In the genomic region with DNA sequence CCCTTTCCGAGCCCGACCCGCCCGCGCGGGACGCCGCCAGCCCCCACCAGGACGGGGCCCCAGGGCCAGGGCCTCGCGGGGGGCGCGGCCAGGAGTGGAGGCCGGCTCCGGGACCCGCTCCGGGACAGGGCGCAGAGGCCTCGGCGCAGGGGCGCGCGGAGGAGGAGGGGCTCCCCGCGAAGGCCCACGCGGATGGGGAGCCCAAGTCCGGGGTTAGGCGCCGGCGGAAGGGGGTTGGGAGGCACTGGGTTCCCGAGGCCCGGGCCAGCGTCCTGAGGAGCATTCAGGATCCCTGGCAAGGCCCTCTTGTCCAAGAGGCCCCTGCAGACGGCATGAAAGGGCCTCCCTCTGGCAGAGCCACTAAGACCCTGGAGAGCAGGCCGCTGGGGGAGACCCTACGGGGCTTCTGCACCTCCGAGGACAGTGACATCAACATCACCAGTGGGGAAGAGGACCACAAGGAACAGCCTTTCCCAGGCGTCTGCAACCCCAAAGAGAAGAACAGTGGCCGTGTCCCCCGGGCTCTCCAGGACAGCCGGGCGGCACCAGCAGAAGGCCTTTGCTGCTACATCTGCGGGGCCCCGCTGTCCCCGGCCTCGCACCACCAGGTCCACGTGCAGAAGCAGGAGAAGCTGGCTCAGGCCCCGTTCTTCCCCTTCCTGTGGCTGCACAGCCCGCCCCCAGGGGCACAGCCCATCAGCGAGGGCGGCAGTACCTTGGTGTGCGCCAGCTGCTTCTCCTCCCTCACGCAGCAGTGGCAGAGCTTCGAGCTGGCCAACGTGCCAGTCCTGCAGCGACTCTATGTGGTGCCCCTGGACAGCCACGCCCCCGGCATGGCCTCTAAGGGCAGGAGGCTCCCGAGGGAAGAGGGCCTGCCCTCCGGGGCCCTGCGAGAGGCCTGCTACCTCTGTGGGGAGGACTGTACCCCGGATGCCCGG, we compare ENCODE assay signal across 10 cellular contexts. TPM values are rescaled to one million over a fixed set of nuclear protein-coding genes. Genes with fewer than 3 reads are reported as not detected.
A peak's percentile ranks its signal among the peaks of the same experiment; 100 is the strongest.
DNase-seq lines count a peak whose midpoint lies in the region; ATAC-seq and TF ChIP-seq lines count a peak whose summit lies in the region.
"Had no signal": no experiment of that assay in that cellular context is flagged by ENCODE, and none has a peak within 500 bp of the region (broad histone marks: within the 10 kb centered on the region; RNA-seq: fewer than 3 reads in every experiment).

No MANE protein-coding gene starts in this region.

- ATAC-seq in GM23338 (peak; percentile 7), HG02870 (IDR thresholded peaks at IDR 0.05; ENCODE audit: unreplicated experiment) (no peak)
- no peak for ATAC-seq in stimulated activated effector memory CD8-positive, alpha-beta T cell treated with anti-CD3 and anti-CD28 coated beads, Interleukin-12 subunit alpha, Interleukin-12 subunit beta, amount 100 ng/mL, for 72 hours
- ATAC-seq: sciatic nerve had no signal

- peak overlapping the region; percentile 54 for H3K4me3 ChIP-seq in GM23338
- H3K4me3 ChIP-seq in adrenal gland: peak overlapping the region in 1 of 4 donors; percentile 70
- H3K4me3 ChIP-seq in iPS-15b (ENCODE audit: low read depth, low read length): peak overlapping the region; percentile 37

- DNase-seq in GM23338 (ENCODE audit: low spot score): no peak
- DNase-seq in adrenal gland: no peak
- no peak for DNase-seq in stimulated activated effector memory CD8-positive, alpha-beta T cell treated with anti-CD3 and anti-CD28 coated beads, Interleukin-12 subunit alpha, Interleukin-12 subunit beta, amount 100 ng/mL, for 72 hours (ENCODE audit: low spot score in 2 of 2)
- DNase-seq in activated CD4-positive, alpha-beta T cell treated with anti-CD3 and anti-CD28 coated beads, Interleukin-2, amount 50 U/mL, for 4 hours: no peak
- DNase-seq in activated CD4-positive, alpha-beta T cell treated with anti-CD3 and anti-CD28 coated beads, Interleukin-2, amount 10 ng/mL, durations not matched to agents 7 days and 5 days: no peak
- DNase-seq in nucleus accumbens (lab: John Stamatoyannopoulos, UW): no peak
- DNase-seq: activated CD8-positive, alpha-beta T cell treated with anti-CD3 and anti-CD28 coated beads, Interleukin-2, amount 10 ng/mL, durations not matched to agents 7 days and 5 days had no signal

- POLR2A ChIA-PET in activated CD4-positive, alpha-beta T cell treated with anti-CD3 and anti-CD28 coated beads, Interleukin-2, amount 10 ng/mL, durations not matched to agents 7 days and 5 days (lab: Charles Lee): no interaction called here

- H3K27me3 ChIP-seq in GM23338 (ENCODE audit: insufficient read depth): peaks cover 11% of the 10 kb centered on the region
- H3K27me3 ChIP-seq in adrenal gland: no peaks in the 10 kb centered on the region
- H3K27me3 ChIP-seq in iPS-15b (ENCODE audit: control insufficient read depth, insufficient read depth, low read length): peaks cover 9% of the 10 kb centered on the region

- H3K9me2 ChIP-seq in GM23338 (ENCODE audit: insufficient read depth): no peaks in the 10 kb centered on the region

- TF ChIP-seq CTCF in GM23338 (conservative IDR thresholded peaks at IDR 0.05; ENCODE audit: low read depth in 2 of 2): no peak
- no peak for TF ChIP-seq CTCF in adrenal gland (IDR thresholded peaks at IDR 0.05)

- CTCF ChIA-PET in activated CD4-positive, alpha-beta T cell treated with anti-CD3 and anti-CD28 coated beads, Interleukin-2, amount 10 ng/mL, durations not matched to agents 7 days and 5 days (lab: Charles Lee): no interaction called here

- no peak overlapping the region for H3K27ac ChIP-seq in GM23338 (ENCODE audit: low read depth)
- H3K27ac ChIP-seq in adrenal gland: peak overlapping the region in 3 of 5 donors; percentile 41 to 89 (median 42)

- H3K4me1 ChIP-seq in GM23338 (ENCODE audit: insufficient read depth): peaks cover 56% of the 10 kb centered on the region
- H3K4me1 ChIP-seq in adrenal gland (replicated peaks in 1 of 2): peaks cover 52 to 68% of the 10 kb centered on the region in 2 donors
- peaks cover 9% of the 10 kb centered on the region for H3K4me1 ChIP-seq in iPS-15b (ENCODE audit: control insufficient read depth, insufficient read depth, low read length)

- no peaks in the 10 kb centered on the region for H3K9me3 ChIP-seq in adrenal gland (replicated peaks in 1 of 3)
- no peaks in the 10 kb centered on the region for H3K9me3 ChIP-seq in iPS-15b (ENCODE audit: control insufficient read depth, insufficient read depth, low read length)

- peaks cover 28% of the 10 kb centered on the region for H3K27me3 Mint-ChIP-seq in GM23338 (ENCODE audit: insufficient read depth, low read depth, poor library complexity)
- peaks cover 55% of the 10 kb centered on the region for H3K27me3 Mint-ChIP-seq in activated CD4-positive, alpha-beta T cell treated with anti-CD3 and anti-CD28 coated beads, Interleukin-2, amount 10 ng/mL, durations not matched to agents 7 days and 5 days

- peaks cover 27% of the 10 kb centered on the region for H4K20me1 ChIP-seq in GM23338 (replicated peaks; ENCODE audit: insufficient read depth)

- H3K36me3 ChIP-seq in GM23338 (ENCODE audit: insufficient read depth): no peaks in the 10 kb centered on the region
- H3K36me3 ChIP-seq in adrenal gland (replicated peaks in 1 of 2): no peaks in the 10 kb centered on the region
- no peaks in the 10 kb centered on the region for H3K36me3 ChIP-seq in iPS-15b (ENCODE audit: control insufficient read depth, insufficient read depth, low read length)

- peaks cover 25% of the 10 kb centered on the region for H3K36me3 Mint-ChIP-seq in GM23338 (ENCODE audit: low read depth)
- no peaks in the 10 kb centered on the region for H3K36me3 Mint-ChIP-seq in stimulated activated effector memory CD8-positive, alpha-beta T cell treated with anti-CD3 and anti-CD28 coated beads, Interleukin-12 subunit alpha, Interleukin-12 subunit beta, amount 100 ng/mL, for 72 hours
- no peaks in the 10 kb centered on the region for H3K36me3 Mint-ChIP-seq in activated CD4-positive, alpha-beta T cell treated with anti-CD3 and anti-CD28 coated beads, Interleukin-2, amount 10 ng/mL, durations not matched to agents 7 days and 5 days (ENCODE audit: low read depth)

- H2AFZ ChIP-seq in GM23338: no peak overlapping the region

- no peak overlapping the region for H3K27ac Mint-ChIP-seq in GM23338
- H3K27ac Mint-ChIP-seq in stimulated activated effector memory CD8-positive, alpha-beta T cell treated with anti-CD3 and anti-CD28 coated beads, Interleukin-12 subunit alpha, Interleukin-12 subunit beta, amount 100 ng/mL, for 72 hours: no peak overlapping the region
- no peak overlapping the region for H3K27ac Mint-ChIP-seq in activated CD4-positive, alpha-beta T cell treated with anti-CD3 and anti-CD28 coated beads, Interleukin-2, amount 10 ng/mL, durations not matched to agents 7 days and 5 days
- H3K27ac Mint-ChIP-seq: activated CD8-positive, alpha-beta T cell treated with anti-CD3 and anti-CD28 coated beads, Interleukin-2, amount 10 ng/mL, durations not matched to agents 7 days and 5 days had no signal

- H3K4me1 Mint-ChIP-seq in GM23338: peaks cover 68% of the 10 kb centered on the region
- H3K4me1 Mint-ChIP-seq in stimulated activated effector memory CD8-positive, alpha-beta T cell treated with anti-CD3 and anti-CD28 coated beads, Interleukin-12 subunit alpha, Interleukin-12 subunit beta, amount 100 ng/mL, for 72 hours: no peaks in the 10 kb centered on the region
- H3K4me1 Mint-ChIP-seq in activated CD4-positive, alpha-beta T cell treated with anti-CD3 and anti-CD28 coated beads, Interleukin-2, amount 10 ng/mL, durations not matched to agents 7 days and 5 days: no peaks in the 10 kb centered on the region

- H3K9ac ChIP-seq in iPS-15b (ENCODE audit: low read depth, low read length): no peak overlapping the region

- intact Hi-C loops in adrenal gland (cut with DNase I): loop anchor here in 1 of 2 donors (10.0 kb wide), 1 partner anchor 64 kb away; no protein-coding TSS in a partner anchor

- H3K4me2 ChIP-seq in GM23338: peak overlapping the region; percentile 79

- peak overlapping the region; percentile 61 for H3K4me3 Mint-ChIP-seq in GM23338
- H3K4me3 Mint-ChIP-seq in stimulated activated effector memory CD8-positive, alpha-beta T cell treated with anti-CD3 and anti-CD28 coated beads, Interleukin-12 subunit alpha, Interleukin-12 subunit beta, amount 100 ng/mL, for 72 hours: peak overlapping the region; percentile 38
- H3K4me3 Mint-ChIP-seq in activated CD4-positive, alpha-beta T cell treated with anti-CD3 and anti-CD28 coated beads, Interleukin-2, amount 10 ng/mL, durations not matched to agents 7 days and 5 days: no peak overlapping the region
- H3K4me3 Mint-ChIP-seq: activated CD8-positive, alpha-beta T cell treated with anti-CD3 and anti-CD28 coated beads, Interleukin-2, amount 10 ng/mL, durations not matched to agents 7 days and 5 days had no signal

- TF ChIP-seq POLR2A in adrenal gland (IDR thresholded peaks at IDR 0.05): no peak

- H3F3A ChIP-seq in GM23338 (replicated peaks; ENCODE audit: low read depth): peaks cover 13% of the 10 kb centered on the region; the same call in 1 of the 2 replicates

- WGBS in adrenal gland, 4 donors: 46 to 72% (median 55%) methylated on average over 7 to 64 of the region's 64 CpGs

- no peaks in the 10 kb centered on the region for H3K9me3 Mint-ChIP-seq in GM23338
- no peaks in the 10 kb centered on the region for H3K9me3 Mint-ChIP-seq in stimulated activated effector memory CD8-positive, alpha-beta T cell treated with anti-CD3 and anti-CD28 coated beads, Interleukin-12 subunit alpha, Interleukin-12 subunit beta, amount 100 ng/mL, for 72 hours
- no peaks in the 10 kb centered on the region for H3K9me3 Mint-ChIP-seq in activated CD4-positive, alpha-beta T cell treated with anti-CD3 and anti-CD28 coated beads, Interleukin-2, amount 10 ng/mL, durations not matched to agents 7 days and 5 days

- H3K79me2 ChIP-seq in GM23338 (replicated peaks; ENCODE audit: insufficient read depth): peaks cover 41% of the 10 kb centered on the region

TF ChIP-seq in GM23338, 12 proteins besides CTCF, POLR2A, EP300 and RAD21 (continues in another document):
- no peak for TF ChIP-seq ZNF331 (CRISPR knock-in tag; IDR thresholded peaks at IDR 0.05; ENCODE audit: low read depth)

RNA-seq across cellular contexts. Expression of a gene that starts 58.1 kb away (rescaled TPM):
- total RNA-seq in GM23338 (2014; rRNA removed; shearing (Covaris generic)): not detected in 2 replicates
- polyA plus RNA-seq in GM23338 (2016; fragmentation: Nextera tagmentation; extraction: Ambion mirVana) (not detected in 2 replicates), adrenal gland (1 to 10 TPM in 2 of 3 donors, under 1 TPM in 1; 0.91 to 2.6 (median 1.7) TPM)
- total RNA-seq in adrenal gland: 1 to 10 TPM in 1 of 8 donors, under 1 TPM in 3, not detected in 4; 0.30 to 1.2 (median 0.47) TPM
- not detected for total RNA-seq in activated CD4-positive, alpha-beta T cell treated with anti-CD3 and anti-CD28 coated beads, Interleukin-2, amount 10 ng/mL, durations not matched to agents 7 days and 5 days
- total RNA-seq: activated CD8-positive, alpha-beta T cell treated with anti-CD3 and anti-CD28 coated beads, Interleukin-2, amount 10 ng/mL, durations not matched to agents 7 days and 5 days; sciatic nerve had no signal
